ENCODE assay signal across 14 cellular contexts in the genomic region with DNA sequence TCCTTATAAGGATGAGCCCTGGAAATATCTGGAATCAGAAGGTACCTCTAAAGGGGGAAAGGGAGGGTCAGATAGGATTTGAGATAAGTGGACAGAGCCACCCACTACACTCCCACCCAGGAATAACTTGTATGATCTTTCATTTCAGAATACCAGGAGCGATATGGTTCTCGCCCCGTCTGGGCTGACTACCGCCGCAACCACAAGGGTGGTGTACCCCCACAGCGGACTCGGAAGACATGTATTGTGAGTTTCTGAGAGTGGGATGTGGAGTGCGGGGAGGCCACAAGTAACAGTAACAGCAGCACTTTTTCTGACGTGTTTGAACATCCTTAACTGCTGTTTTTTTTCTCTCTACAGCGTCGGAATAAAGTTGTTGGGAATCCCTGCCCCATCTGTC. TPM values are rescaled to one million over a fixed set of nuclear protein-coding genes. Genes with fewer than 3 reads are reported as not detected.
DNase-seq lines count a peak whose midpoint lies in the region; ATAC-seq and TF ChIP-seq lines count a peak whose summit lies in the region.
"Had no signal": no experiment of that assay in that cellular context is flagged by ENCODE, and none has a peak within 500 bp of the region (broad histone marks: within the 10 kb centered on the region; RNA-seq: fewer than 3 reads in every experiment).

No MANE protein-coding gene starts in this region.

- no peak overlapping the region for H2BK5ac ChIP-seq in mesenchymal stem cell (ENCODE audit: low read depth, low read length, poor library complexity, severe bottlenecking)

- no peak overlapping the region for H2BK15ac ChIP-seq in mesenchymal stem cell (ENCODE audit: low read depth, poor library complexity, severe bottlenecking)

- peaks cover 11% of the 10 kb centered on the region for H3K79me1 ChIP-seq in mesenchymal stem cell (replicated peaks; ENCODE audit: low read length, poor library complexity, severe bottlenecking)

- H3K9me3 ChIP-seq in Caco-2 (no peaks in the 10 kb centered on the region), mesenchymal stem cell (ENCODE audit: control insufficient read depth, low read length) (no peaks in the 10 kb centered on the region)
- H3K9me3 ChIP-seq: right atrium auricular region had no signal

- H3K36me3 Mint-ChIP-seq in Caco-2 (ENCODE audit: insufficient read depth, unreplicated experiment), result peaks cover 73% of the 10 kb centered on the region
- H3K36me3 Mint-ChIP-seq in activated CD8-positive, alpha-beta T cell treated with anti-CD3 and anti-CD28 coated beads, Interleukin-2, amount 10 ng/mL, durations not matched to agents 7 days and 5 days (ENCODE audit: low read depth), result peaks cover 60% of the 10 kb centered on the region

- H3K4me1 ChIP-seq in Caco-2, result no peaks in the 10 kb centered on the region
- no peaks in the 10 kb centered on the region for H3K4me1 ChIP-seq in mesenchymal stem cell (ENCODE audit: control insufficient read depth, insufficient read depth, low read depth, low read length)

- TF ChIP-seq CTCF in 22Rv1 (IDR thresholded peaks at IDR 0.05) (no peak), Caco-2 (IDR thresholded peaks at IDR 0.05; ENCODE audit: insufficient read depth in 1 of 2, low read depth in 1 of 2, low read length in 1 of 2, severe bottlenecking in 1 of 2, unreplicated experiment in 1 of 2) (no peak)

- no peak overlapping the region for H2AFZ ChIP-seq in mesenchymal stem cell (ENCODE audit: low read depth, low read length)

- no peak overlapping the region for H3K23ac ChIP-seq in mesenchymal stem cell (ENCODE audit: low read length in 2 of 2)

- CTCF ChIA-PET in Caco-2 (lab: Charles Lee), result no interaction called here
- CTCF ChIA-PET in activated CD8-positive, alpha-beta T cell treated with anti-CD3 and anti-CD28 coated beads, Interleukin-2, amount 10 ng/mL, durations not matched to agents 7 days and 5 days (lab: Charles Lee), result interaction anchor here (2.8 to 3.2 kb wide), 2 partner anchors 78 to 111 kb away, joined by 12 to 14 read pairs; no protein-coding TSS in a partner anchor

- H3K9me3 Mint-ChIP-seq in Caco-2 (ENCODE audit: unreplicated experiment), result no peaks in the 10 kb centered on the region
- H3K9me3 Mint-ChIP-seq in activated CD8-positive, alpha-beta T cell treated with anti-CD3 and anti-CD28 coated beads, Interleukin-2, amount 10 ng/mL, durations not matched to agents 7 days and 5 days (ENCODE audit: insufficient read depth), result no peaks in the 10 kb centered on the region

- H3K18ac ChIP-seq in mesenchymal stem cell (ENCODE audit: low read depth in 1 of 2, low read length in 2 of 2), result no peak overlapping the region

- no peak overlapping the region for H3K4me3 ChIP-seq in Caco-2 (ENCODE audit: low read depth, low read length)
- H3K4me3 ChIP-seq in mesenchymal stem cell (ENCODE audit: insufficient read depth in 1 of 2, low read depth in 1 of 2, low read length in 2 of 2), result no peak overlapping the region
- H3K4me3 ChIP-seq: right atrium auricular region had no signal

- H2AK5ac ChIP-seq in mesenchymal stem cell (ENCODE audit: low read length, severe bottlenecking), result peak overlapping the region; percentile 49

- H3K4ac ChIP-seq in mesenchymal stem cell (ENCODE audit: low read depth in 1 of 2, low read length in 2 of 2), result no peak overlapping the region

- H2BK120ac ChIP-seq in mesenchymal stem cell (ENCODE audit: low read depth, low read length), result no peak overlapping the region

- BruUV-seq in Caco-2 (replicated peaks; lab: Mats Ljungman, UMichigan), result no TSS peak

- POLR2A ChIA-PET in Caco-2 (lab: Charles Lee), result no interaction called here
- POLR2A ChIA-PET in activated CD8-positive, alpha-beta T cell treated with anti-CD3 and anti-CD28 coated beads, Interleukin-2, amount 10 ng/mL, durations not matched to agents 7 days and 5 days (lab: Charles Lee), result no interaction called here

- H3K27ac ChIP-seq in 22Rv1, result peak overlapping the region; percentile 99; the same call in 1 of the 2 replicates
- no peak overlapping the region for H3K27ac ChIP-seq in mesenchymal stem cell (ENCODE audit: low read length, poor library complexity, severe bottlenecking)

- peaks cover 13% of the 10 kb centered on the region for H3K4me1 Mint-ChIP-seq in Caco-2 (ENCODE audit: low read depth, unreplicated experiment)
- H3K4me1 Mint-ChIP-seq in activated CD8-positive, alpha-beta T cell treated with anti-CD3 and anti-CD28 coated beads, Interleukin-2, amount 10 ng/mL, durations not matched to agents 7 days and 5 days (ENCODE audit: low read depth), result peaks cover 15% of the 10 kb centered on the region

- no peak overlapping the region for H2BK12ac ChIP-seq in mesenchymal stem cell (ENCODE audit: low read length in 2 of 2)

- no peak for ATAC-seq in activated CD8-positive, alpha-beta T cell treated with anti-CD3 and anti-CD28 coated beads, Interleukin-2, amount 10 ng/mL, durations not matched to agents 7 days and 5 days

- intact Hi-C loops in Caco-2 (cut with micrococcal nuclease; ENCODE audit: unreplicated experiment), result no loop called here

- H3K4me2 ChIP-seq in mesenchymal stem cell (ENCODE audit: low read length, poor library complexity, severe bottlenecking), result no peak overlapping the region

- peaks cover 6% of the 10 kb centered on the region for H3K27me3 Mint-ChIP-seq in Caco-2 (ENCODE audit: insufficient read depth, unreplicated experiment)
- peaks cover 2% of the 10 kb centered on the region for H3K27me3 Mint-ChIP-seq in activated CD8-positive, alpha-beta T cell treated with anti-CD3 and anti-CD28 coated beads, Interleukin-2, amount 10 ng/mL, durations not matched to agents 7 days and 5 days (ENCODE audit: low read depth)

- peak overlapping the region; percentile 100 for H3K9ac ChIP-seq in mesenchymal stem cell (ENCODE audit: low read length)

- no peak for DNase-seq in Caco-2
- DNase-seq in activated CD8-positive, alpha-beta T cell treated with anti-CD3 and anti-CD28 coated beads, Interleukin-2, amount 10 ng/mL, durations not matched to agents 7 days and 5 days, result no peak
- no peak for DNase-seq in mesenchymal stem cell
- DNase-seq in MV-4-11 (lab: John Stamatoyannopoulos, UW), result no peak
- DNase-seq in stimulated activated CD4-positive, alpha-beta T cell treated with anti-CD3 and anti-CD28 coated beads, Interleukin-1b, Interleukin-23, amount 100 ng/mL, for 48 hours, result no peak
- no peak for DNase-seq in retina
- no peak for DNase-seq in SKM-1 (lab: John Stamatoyannopoulos, UW; ENCODE audit: unreplicated experiment)
- DNase-seq: amygdala; foreskin fibroblast; GDM1; midbrain; stimulated activated CD4-positive, alpha-beta T cell treated with anti-CD3 and anti-CD28 coated beads, Interleukin-4, amount 100 ng/mL, for 24 hours had no signal

- WGBS in mesenchymal stem cell, result 98% methylated on average over 11 of the region's 11 CpGs

- H3K27ac Mint-ChIP-seq in Caco-2 (ENCODE audit: unreplicated experiment), result no peak overlapping the region
- H3K27ac Mint-ChIP-seq in activated CD8-positive, alpha-beta T cell treated with anti-CD3 and anti-CD28 coated beads, Interleukin-2, amount 10 ng/mL, durations not matched to agents 7 days and 5 days, result peak overlapping the region; percentile 98

- no peak overlapping the region for H3K14ac ChIP-seq in mesenchymal stem cell (ENCODE audit: low read length in 2 of 2)

- H4K8ac ChIP-seq in mesenchymal stem cell (ENCODE audit: low read length), result peak overlapping the region; percentile 62

- H3K36me3 ChIP-seq in Caco-2 (ENCODE audit: control insufficient read depth, insufficient read depth, low read length) (peaks cover 2% of the 10 kb centered on the region; the same call in 1 of the 2 replicates), mesenchymal stem cell (ENCODE audit: control insufficient read depth in 1 of 2, insufficient read depth in 2 of 2, low read depth in 1 of 2, low read length in 2 of 2) (peaks cover 30 to 64% of the 10 kb centered on the region in 2 experiments)

- H3K27me3 ChIP-seq in Caco-2 (replicated peaks; ENCODE audit: control insufficient read depth, insufficient read depth, low read length) (no peaks in the 10 kb centered on the region), mesenchymal stem cell (ENCODE audit: control insufficient read depth in 1 of 2, insufficient read depth in 1 of 2, low read length in 2 of 2) (no peaks in the 10 kb centered on the region)
- H3K27me3 ChIP-seq: right atrium auricular region had no signal

- peak overlapping the region; percentile 78 for H3K4me3 Mint-ChIP-seq in Caco-2 (ENCODE audit: unreplicated experiment)
- peak overlapping the region; percentile 93 for H3K4me3 Mint-ChIP-seq in activated CD8-positive, alpha-beta T cell treated with anti-CD3 and anti-CD28 coated beads, Interleukin-2, amount 10 ng/mL, durations not matched to agents 7 days and 5 days

- H4K91ac ChIP-seq in mesenchymal stem cell (ENCODE audit: low read length), result peak overlapping the region; percentile 48

RNA-seq across cellular contexts. Expression of gene MRPS18B, which starts 1.9 kb away (rescaled TPM):
- total RNA-seq in Caco-2 (2022), result 60.0 and 62.6 TPM in 2 replicates
- 10 to 100 TPM; 43.2 to 43.6 TPM for total RNA-seq in activated CD8-positive, alpha-beta T cell treated with anti-CD3 and anti-CD28 coated beads, Interleukin-2, amount 10 ng/mL, durations not matched to agents 7 days and 5 days
- 38.7 TPM for polyA plus RNA-seq in mesenchymal stem cell (2013, experiment 1 of 2)
- polyA plus RNA-seq in mesenchymal stem cell (2013, experiment 2 of 2), result 39.7 TPM

RNA-seq across cellular contexts. Expression of gene PPP1R10, which starts 2.5 kb away (rescaled TPM):
- total RNA-seq in Caco-2 (2022), result 91.3 and 95.4 TPM in 2 replicates
- total RNA-seq in activated CD8-positive, alpha-beta T cell treated with anti-CD3 and anti-CD28 coated beads, Interleukin-2, amount 10 ng/mL, durations not matched to agents 7 days and 5 days, result 10 to 100 TPM; 92.8 to 99.7 TPM
- 55.9 TPM for polyA plus RNA-seq in mesenchymal stem cell (2013, experiment 1 of 2)
- polyA plus RNA-seq in mesenchymal stem cell (2013, experiment 2 of 2), result 52.8 TPM

RNA-seq across cellular contexts. Expression of gene ATAT1, which starts 7.1 kb away (rescaled TPM):
- 17.9 and 19.7 TPM in 2 replicates for total RNA-seq in Caco-2 (2022)
- total RNA-seq in activated CD8-positive, alpha-beta T cell treated with anti-CD3 and anti-CD28 coated beads, Interleukin-2, amount 10 ng/mL, durations not matched to agents 7 days and 5 days, result 10 to 100 TPM in 1 of 2 experiments, 1 to 10 TPM in 1; 10.0 to 10.5 TPM
- 14.3 TPM for polyA plus RNA-seq in mesenchymal stem cell (2013, experiment 1 of 2)
- polyA plus RNA-seq in mesenchymal stem cell (2013, experiment 2 of 2), result 13.5 TPM

RNA-seq across cellular contexts. Expression of gene C6orf136, which starts 27.4 kb away (rescaled TPM):
- 25.4 and 25.7 TPM in 2 replicates for total RNA-seq in Caco-2 (2022)
- total RNA-seq in activated CD8-positive, alpha-beta T cell treated with anti-CD3 and anti-CD28 coated beads, Interleukin-2, amount 10 ng/mL, durations not matched to agents 7 days and 5 days, result 10 to 100 TPM; 31.6 to 40.1 TPM
- polyA plus RNA-seq in mesenchymal stem cell (2013, experiment 1 of 2), result 13.6 TPM
- 14.4 TPM for polyA plus RNA-seq in mesenchymal stem cell (2013, experiment 2 of 2)

RNA-seq across cellular contexts. Expression of gene ABCF1, which starts 48.3 kb away (rescaled TPM):
- 93.7 and 95.6 TPM in 2 replicates for total RNA-seq in Caco-2 (2022)
- total RNA-seq in activated CD8-positive, alpha-beta T cell treated with anti-CD3 and anti-CD28 coated beads, Interleukin-2, amount 10 ng/mL, durations not matched to agents 7 days and 5 days, result 10 to 100 TPM; 72.2 to 79.6 TPM
- 50.0 TPM for polyA plus RNA-seq in mesenchymal stem cell (2013, experiment 1 of 2)
- polyA plus RNA-seq in mesenchymal stem cell (2013, experiment 2 of 2), result 49.7 TPM
